In genomic region chr19:20968092-20968491, GRCh38 we compare ENCODE assay signal across 21 cellular contexts. TPM values are rescaled to one million over a fixed set of nuclear protein-coding genes. Genes with fewer than 3 reads are reported as not detected.
A peak's percentile ranks its signal among the peaks of the same experiment; 100 is the strongest.
DNase-seq lines count a peak whose midpoint lies in the region; ATAC-seq, FAIRE-seq and TF ChIP-seq lines count a peak whose summit lies in the region.
"Had no signal": no experiment of that assay in that cellular context is flagged by ENCODE, and none has a peak within 500 bp of the region (broad histone marks: within the 10 kb centered on the region; RNA-seq: fewer than 3 reads in every experiment).

No MANE protein-coding gene starts in this region.

- H3K4me3 ChIP-seq in neuronal stem cell (ENCODE audit: low read length in 2 of 2) (no peak overlapping the region), coronary artery (no peak overlapping the region)
- H3K4me3 ChIP-seq: BLaER1, GM23248, PC-9 had no signal

- peaks cover 2% of the 10 kb centered on the region for H3K79me1 ChIP-seq in neuronal stem cell (ENCODE audit: low read depth, low read length)

- H3K36me3 ChIP-seq in neuronal stem cell (replicated peaks in 1 of 2; ENCODE audit: control insufficient read depth in 2 of 2, insufficient read depth in 2 of 2, low read length in 2 of 2): no peaks in the 10 kb centered on the region
- H3K36me3 ChIP-seq: BLaER1 had no signal

- no peak overlapping the region for H3K4me3 Mint-ChIP-seq in activated CD4-positive, alpha-beta memory T cell treated with anti-CD3 and anti-CD28 coated beads for 36 hours
- no peak overlapping the region for H3K4me3 Mint-ChIP-seq in activated CD4-positive, alpha-beta memory T cell treated with anti-CD3 and anti-CD28 coated beads, Interleukin-2, amount 10 ng/mL, durations not matched to agents 7 days and 5 days
- no peak overlapping the region for H3K4me3 Mint-ChIP-seq in stimulated activated naive CD8-positive, alpha-beta T cell treated with anti-CD3 and anti-CD28 coated beads, Interleukin-15, amount 100 ng/mL, for 72 hours
- H3K4me3 Mint-ChIP-seq: CD4-positive, CD25-positive, alpha-beta regulatory T cell had no signal

- H4K91ac ChIP-seq in neuronal stem cell (ENCODE audit: low read depth, low read length, poor library complexity): no peak overlapping the region

- H3K27ac Mint-ChIP-seq in activated CD4-positive, alpha-beta memory T cell treated with anti-CD3 and anti-CD28 coated beads for 36 hours: no peak overlapping the region
- no peak overlapping the region for H3K27ac Mint-ChIP-seq in activated CD4-positive, alpha-beta memory T cell treated with anti-CD3 and anti-CD28 coated beads, Interleukin-2, amount 10 ng/mL, durations not matched to agents 7 days and 5 days
- peak overlapping the region in 1 of 2 donors; percentile 73 for H3K27ac Mint-ChIP-seq in stimulated activated naive CD8-positive, alpha-beta T cell treated with anti-CD3 and anti-CD28 coated beads, Interleukin-15, amount 100 ng/mL, for 72 hours
- H3K27ac Mint-ChIP-seq: CD4-positive, CD25-positive, alpha-beta regulatory T cell had no signal

- peak; percentile 15 for DNase-seq in activated CD4-positive, alpha-beta memory T cell treated with anti-CD3 and anti-CD28 coated beads for 36 hours
- no peak for DNase-seq in activated CD4-positive, alpha-beta memory T cell treated with anti-CD3 and anti-CD28 coated beads, Interleukin-2, amount 10 ng/mL, durations not matched to agents 7 days and 5 days
- DNase-seq in stimulated activated naive CD8-positive, alpha-beta T cell treated with anti-CD3 and anti-CD28 coated beads, Interleukin-15, amount 100 ng/mL, for 72 hours: no peak
- no peak for DNase-seq in stimulated activated naive CD8-positive, alpha-beta T cell treated with anti-CD3 and anti-CD28 coated beads, Interleukin-15, Interleukin-2, amounts not matched to agents 100 U/mL and 50 U/mL, for 24 hours
- no peak for DNase-seq in neuronal stem cell (ENCODE audit: low spot score)
- no peak for DNase-seq in GM12891 (ENCODE audit: insufficient read length, low spot score)
- DNase-seq in coronary artery (ENCODE audit: low spot score): no peak
- DNase-seq: CD4-positive, CD25-positive, alpha-beta regulatory T cell; DMS153; DND-41; GM23248; H7; NCI-H1048; NCI-H1417; NCI-H1694; NCI-H2029 treated with DMSO at 0.1 percent for 48 hours; NCI-H526 treated with DMSO at 0.1 percent for 48 hours; PC-9 had no signal

- intact Hi-C loops in activated CD4-positive, alpha-beta memory T cell treated with anti-CD3 and anti-CD28 coated beads for 36 hours (cut with micrococcal nuclease): no loop called here

- H3K23ac ChIP-seq in neuronal stem cell (ENCODE audit: low read depth, low read length, poor library complexity): peak overlapping the region; percentile 36

- no CpG with 5 or more reads among the region's 1 CpG for WGBS in neuronal stem cell (ENCODE audit: extremely low coverage in 2 of 2, insufficient read length in 2 of 2, insufficient replicate concordance in 1 of 2), 2 donors

- H3K27me3 ChIP-seq in neuronal stem cell (ENCODE audit: control insufficient read depth in 3 of 3, insufficient read depth in 3 of 3, low read depth in 1 of 3, low read length in 3 of 3): no peaks in the 10 kb centered on the region
- H3K27me3 ChIP-seq: BLaER1 had no signal

- H3K36me3 Mint-ChIP-seq in activated CD4-positive, alpha-beta memory T cell treated with anti-CD3 and anti-CD28 coated beads for 36 hours: no peaks in the 10 kb centered on the region
- H3K36me3 Mint-ChIP-seq in activated CD4-positive, alpha-beta memory T cell treated with anti-CD3 and anti-CD28 coated beads, Interleukin-2, amount 10 ng/mL, durations not matched to agents 7 days and 5 days (ENCODE audit: low read depth): no peaks in the 10 kb centered on the region
- H3K36me3 Mint-ChIP-seq: CD4-positive, CD25-positive, alpha-beta regulatory T cell had no signal

- no peak overlapping the region for H4K8ac ChIP-seq in neuronal stem cell (ENCODE audit: low read depth, low read length)

- H3K4ac ChIP-seq in neuronal stem cell (ENCODE audit: low read length): no peak overlapping the region

- no peaks in the 10 kb centered on the region for H3K4me1 ChIP-seq in neuronal stem cell (ENCODE audit: control insufficient read depth in 2 of 2, insufficient read depth in 1 of 2, low read depth in 1 of 2, low read length in 2 of 2)
- H3K4me1 ChIP-seq: BLaER1 had no signal

- H2BK120ac ChIP-seq in neuronal stem cell (ENCODE audit: low read depth, low read length): no peak overlapping the region

- H2BK5ac ChIP-seq in neuronal stem cell (ENCODE audit: low read length): no peak overlapping the region

- H2AK5ac ChIP-seq in neuronal stem cell (ENCODE audit: low read depth, low read length): peak overlapping the region; percentile 51

- no peaks in the 10 kb centered on the region for H3K27me3 Mint-ChIP-seq in activated CD4-positive, alpha-beta memory T cell treated with anti-CD3 and anti-CD28 coated beads for 36 hours
- no peaks in the 10 kb centered on the region for H3K27me3 Mint-ChIP-seq in activated CD4-positive, alpha-beta memory T cell treated with anti-CD3 and anti-CD28 coated beads, Interleukin-2, amount 10 ng/mL, durations not matched to agents 7 days and 5 days
- no peaks in the 10 kb centered on the region for H3K27me3 Mint-ChIP-seq in stimulated activated naive CD8-positive, alpha-beta T cell treated with anti-CD3 and anti-CD28 coated beads, Interleukin-15, amount 100 ng/mL, for 72 hours
- H3K27me3 Mint-ChIP-seq: CD4-positive, CD25-positive, alpha-beta regulatory T cell had no signal

- no peak overlapping the region for H3K18ac ChIP-seq in neuronal stem cell (ENCODE audit: low read length)

- FAIRE-seq in GM12891 (lab: Jason Lieb, UNC): no peak
- FAIRE-seq: GM19239 had no signal

- H2BK12ac ChIP-seq in neuronal stem cell (ENCODE audit: low read length): no peak overlapping the region

- no peak overlapping the region for H3K27ac ChIP-seq in neuronal stem cell (replicated peaks; ENCODE audit: low read length)
- H3K27ac ChIP-seq in coronary artery: no peak overlapping the region
- H3K27ac ChIP-seq: BLaER1, GM23248, PC-9 had no signal

- no peak overlapping the region for H2AFZ ChIP-seq in neuronal stem cell (ENCODE audit: low read length)
- H2AFZ ChIP-seq: GM23248, PC-9 had no signal

- no peaks in the 10 kb centered on the region for H3K4me1 Mint-ChIP-seq in activated CD4-positive, alpha-beta memory T cell treated with anti-CD3 and anti-CD28 coated beads for 36 hours (ENCODE audit: low read depth)
- H3K4me1 Mint-ChIP-seq in activated CD4-positive, alpha-beta memory T cell treated with anti-CD3 and anti-CD28 coated beads, Interleukin-2, amount 10 ng/mL, durations not matched to agents 7 days and 5 days: no peaks in the 10 kb centered on the region
- no peaks in the 10 kb centered on the region for H3K4me1 Mint-ChIP-seq in stimulated activated naive CD8-positive, alpha-beta T cell treated with anti-CD3 and anti-CD28 coated beads, Interleukin-15, amount 100 ng/mL, for 72 hours
- H3K4me1 Mint-ChIP-seq: CD4-positive, CD25-positive, alpha-beta regulatory T cell had no signal

- H3K4me2 ChIP-seq in neuronal stem cell (ENCODE audit: insufficient read depth, low read length, poor library complexity, severe bottlenecking): no peak overlapping the region
- H3K4me2 ChIP-seq: BLaER1, PC-9 had no signal

- no peak overlapping the region for H2BK15ac ChIP-seq in neuronal stem cell (ENCODE audit: low read length)

- CTCF ChIA-PET in activated CD4-positive, alpha-beta memory T cell treated with anti-CD3 and anti-CD28 coated beads for 36 hours (lab: Charles Lee): no interaction called here
- CTCF ChIA-PET in activated CD4-positive, alpha-beta memory T cell treated with anti-CD3 and anti-CD28 coated beads, Interleukin-2, amount 10 ng/mL, durations not matched to agents 7 days and 5 days (lab: Charles Lee): no interaction called here

- ATAC-seq in stimulated activated naive CD8-positive, alpha-beta T cell treated with anti-CD3 and anti-CD28 coated beads, Interleukin-15, amount 100 ng/mL, for 72 hours: peak; percentile 43
- no peak for ATAC-seq in stimulated activated naive CD8-positive, alpha-beta T cell treated with anti-CD3 and anti-CD28 coated beads, Interleukin-15, Interleukin-2, amounts not matched to agents 100 U/mL and 50 U/mL, for 24 hours
- ATAC-seq: Right ventricle myocardium inferior had no signal

- TF ChIP-seq POLR2A in GM12891 (IDR thresholded peaks at IDR 0.05; ENCODE audit: low read depth, low read length): no peak

- POLR2A ChIA-PET in activated CD4-positive, alpha-beta memory T cell treated with anti-CD3 and anti-CD28 coated beads for 36 hours (lab: Charles Lee): no interaction called here
- POLR2A ChIA-PET in activated CD4-positive, alpha-beta memory T cell treated with anti-CD3 and anti-CD28 coated beads, Interleukin-2, amount 10 ng/mL, durations not matched to agents 7 days and 5 days (lab: Charles Lee): no interaction called here

- H3K9ac ChIP-seq in neuronal stem cell (ENCODE audit: low read depth, low read length, poor library complexity): no peak overlapping the region
- H3K9ac ChIP-seq: BLaER1, GM23248 had no signal

- no peak overlapping the region for H3K14ac ChIP-seq in neuronal stem cell (ENCODE audit: low read length)

- TF ChIP-seq CTCF in coronary artery (IDR thresholded peaks at IDR 0.05): no peak

- H3K9me3 Mint-ChIP-seq in activated CD4-positive, alpha-beta memory T cell treated with anti-CD3 and anti-CD28 coated beads for 36 hours: no peaks in the 10 kb centered on the region
- H3K9me3 Mint-ChIP-seq in activated CD4-positive, alpha-beta memory T cell treated with anti-CD3 and anti-CD28 coated beads, Interleukin-2, amount 10 ng/mL, durations not matched to agents 7 days and 5 days: peaks cover 24% of the 10 kb centered on the region
- H3K9me3 Mint-ChIP-seq in stimulated activated naive CD8-positive, alpha-beta T cell treated with anti-CD3 and anti-CD28 coated beads, Interleukin-15, amount 100 ng/mL, for 72 hours: peaks cover 0 to 11% of the 10 kb centered on the region in 2 donors

- H3K9me3 ChIP-seq in neuronal stem cell (replicated peaks in 1 of 2; ENCODE audit: control insufficient read depth in 2 of 2, insufficient read depth in 1 of 2, low read depth in 1 of 2, low read length in 2 of 2): no peaks in the 10 kb centered on the region
- H3K9me3 ChIP-seq: BLaER1 had no signal

TF ChIP-seq in GM12891, 5 proteins besides CTCF, POLR2A, EP300 and RAD21 (continues in another document):
- TF ChIP-seq POLR2AphosphoS5 (IDR thresholded peaks at IDR 0.05; ENCODE audit: low read depth, low read length): no peak

RNA-seq across cellular contexts. Expression of gene ZNF85, which starts 45.0 kb away (rescaled TPM):
- total RNA-seq in activated CD4-positive, alpha-beta memory T cell treated with anti-CD3 and anti-CD28 coated beads for 36 hours: 10 to 100 TPM; 15.4 to 18.5 TPM
- total RNA-seq in activated CD4-positive, alpha-beta memory T cell treated with anti-CD3 and anti-CD28 coated beads, Interleukin-2, amount 10 ng/mL, durations not matched to agents 7 days and 5 days: 10 to 100 TPM; 16.4 to 17.2 TPM
- 22.7 TPM for polyA plus RNA-seq in neuronal stem cell (2013, experiment 1 of 2)
- polyA plus RNA-seq in neuronal stem cell (2013, experiment 2 of 2): 23.0 TPM
- polyA plus RNA-seq in GM12891 (2012; ENCODE audit: low read depth, missing spikeins): 10.9 TPM
- total RNA-seq: H7 had no signal

RNA-seq across cellular contexts. Expression of gene ZNF430, which starts 52.4 kb away (rescaled TPM):
- total RNA-seq in activated CD4-positive, alpha-beta memory T cell treated with anti-CD3 and anti-CD28 coated beads for 36 hours: 10 to 100 TPM; 18.9 to 20.9 TPM
- 10 to 100 TPM; 24.0 to 27.0 TPM for total RNA-seq in activated CD4-positive, alpha-beta memory T cell treated with anti-CD3 and anti-CD28 coated beads, Interleukin-2, amount 10 ng/mL, durations not matched to agents 7 days and 5 days
- 9.8 TPM for polyA plus RNA-seq in neuronal stem cell (2013, experiment 1 of 2)
- polyA plus RNA-seq in neuronal stem cell (2013, experiment 2 of 2): 12.2 TPM
- 2.6 TPM for polyA plus RNA-seq in GM12891 (2012; ENCODE audit: low read depth, missing spikeins)
